13 cellular contexts compared by ENCODE assay signal in the genomic region with DNA sequence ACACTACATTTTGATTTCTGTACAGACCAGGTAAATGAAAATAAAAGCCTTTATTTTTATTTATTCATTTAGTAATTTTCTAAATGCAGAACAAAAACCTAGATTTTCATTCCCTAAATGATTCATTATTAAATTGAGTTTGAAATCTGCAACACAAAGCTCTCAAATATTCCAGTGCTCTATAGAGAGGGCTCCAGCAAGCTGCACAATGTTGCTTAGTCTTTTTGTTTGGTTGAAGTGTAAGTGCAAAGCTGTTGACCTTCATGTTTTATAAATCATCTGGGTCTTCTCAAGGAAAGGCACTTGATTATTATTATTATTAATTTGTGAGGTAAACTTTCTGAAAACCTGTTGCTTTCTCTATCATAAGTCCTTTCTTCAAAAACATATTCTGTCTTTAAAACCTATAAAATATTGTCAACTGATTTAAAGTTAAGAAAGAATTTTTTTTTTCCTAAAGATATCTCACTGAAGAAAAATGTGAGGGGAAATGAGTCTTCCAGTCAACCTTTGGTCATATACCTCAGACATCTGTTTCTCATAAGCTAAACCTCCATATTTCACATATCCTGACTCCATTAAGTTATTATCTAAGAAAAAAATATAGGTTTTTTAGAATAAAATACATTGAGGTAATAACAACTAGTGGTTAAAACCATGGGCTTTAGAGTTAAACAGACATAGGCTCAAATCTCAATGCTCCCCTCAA.
"Had no signal": no experiment of that assay in that cellular context is flagged by ENCODE, and none has a peak within 500 bp of the region (broad histone marks: within the 10 kb centered on the region; RNA-seq: fewer than 3 reads in every experiment).

No MANE protein-coding gene starts in this region.

- H3K4me1 ChIP-seq: heart left ventricle, pancreas had no signal

- H3K27me3 ChIP-seq: pancreas had no signal

- H3K36me3 ChIP-seq: heart left ventricle, pancreas had no signal

- DNase-seq: activated B cell treated with CpG ODN at 0.5 μM for 24 hours; activated CD4-positive, alpha-beta T cell treated with anti-CD3 and anti-CD28 coated beads, Interleukin-2, amount 10 ng/mL, durations not matched to agents 7 days and 5 days; activated naive CD4-positive, alpha-beta T cell treated with anti-CD3 and anti-CD28 coated beads, Interleukin-2, amount 50 U/mL, for 16 hours; activated T-cell treated with anti-CD3 and anti-CD28 coated beads for 4 hours; effector memory CD8-positive, alpha-beta T cell; foreskin melanocyte; heart left ventricle; islet precursor cell; pancreas; stimulated activated CD4-positive, alpha-beta T cell treated with anti-CD3 and anti-CD28 coated beads, Interleukin-4, amount 100 ng/mL, for 4 hours had no signal

- ATAC-seq: activated T-helper 17 cell treated with anti-CD3 and anti-CD28 coated beads, Interleukin-2, amount 50 U/mL, for 72 hours; effector memory CD8-positive, alpha-beta T cell; heart left ventricle; left lobe of liver; pancreas had no signal

- H3K9me3 ChIP-seq: heart left ventricle, pancreas had no signal

- H3K27ac ChIP-seq: epithelial cell of prostate, heart left ventricle, pancreas had no signal

- H3K4me3 ChIP-seq: heart left ventricle, pancreas had no signal
